In genomic region chr11:47056261-47056915, GRCh38 we compare ENCODE assay signal across 12 cellular contexts.
DNase-seq lines count a peak whose midpoint lies in the region; ATAC-seq and TF ChIP-seq lines count a peak whose summit lies in the region.
"Had no signal": no experiment of that assay in that cellular context is flagged by ENCODE, and none has a peak within 500 bp of the region (broad histone marks: within the 10 kb centered on the region; RNA-seq: fewer than 3 reads in every experiment).

No MANE protein-coding gene starts in this region.

- H3K27me3 ChIP-seq in HUES48 (ENCODE audit: control insufficient read depth, insufficient read depth, low read length) = no peaks in the 10 kb centered on the region

- H3K4me3 Mint-ChIP-seq in CD14-positive monocyte = no peak overlapping the region

- H3K27ac Mint-ChIP-seq in CD14-positive monocyte = no peak overlapping the region

- peak overlapping the region; percentile 71 for H3K27ac ChIP-seq in HUES48 (ENCODE audit: low read depth, low read length)
- H3K27ac ChIP-seq: C4-2B had no signal

- DNase-seq in AG10803 (ENCODE audit: low read depth) = peak; percentile 52
- peak; percentile 33 for DNase-seq in astrocyte of the hippocampus (ENCODE audit: low read depth, low spot score)
- peak; percentile 89 for DNase-seq in iris pigment epithelial cell (ENCODE audit: low read depth)
- no peak for DNase-seq in CD14-positive monocyte (ENCODE audit: low spot score)
- DNase-seq: NCI-H2227 treated with DMSO at 0.1 percent for 48 hours; stimulated activated CD4-positive, alpha-beta T cell treated with anti-CD3 and anti-CD28 coated beads, Interleukin-12 subunit alpha, Interleukin-12 subunit beta, amount 100 ng/mL, for 4 hours had no signal

- no peaks in the 10 kb centered on the region for H3K36me3 ChIP-seq in HUES48 (ENCODE audit: control insufficient read depth, insufficient read depth, low read length)

- peaks cover 12% of the 10 kb centered on the region for H3K4me1 Mint-ChIP-seq in CD14-positive monocyte

- ATAC-seq in GM18498 (IDR thresholded peaks at IDR 0.05; ENCODE audit: unreplicated experiment) = no peak
- ATAC-seq in HG02981 (IDR thresholded peaks at IDR 0.05; ENCODE audit: unreplicated experiment) = no peak
- no peak for ATAC-seq in GM21619 (IDR thresholded peaks at IDR 0.05; ENCODE audit: unreplicated experiment)
- ATAC-seq: activated CD4-positive, CD25-positive, alpha-beta regulatory T cell treated with anti-CD3 and anti-CD28 coated beads, Interleukin-2, amount 50 U/mL, for 24 hours had no signal

- TF ChIP-seq CTCF in AG10803 (conservative IDR thresholded peaks at IDR 0.05; ENCODE audit: low read length) (no peak), CD14-positive monocyte (IDR thresholded peaks at IDR 0.05) (no peak)

- intact Hi-C loops in CD14-positive monocyte (cut with micrococcal nuclease) = no loop called here

- peaks cover 31% of the 10 kb centered on the region for H3K4me1 ChIP-seq in HUES48 (ENCODE audit: control insufficient read depth, insufficient read depth, low read length)

- no peak overlapping the region for H3K9ac ChIP-seq in HUES48 (ENCODE audit: low read depth, low read length)

- H3K27me3 Mint-ChIP-seq in CD14-positive monocyte (ENCODE audit: low read depth in 3 of 3) = peaks cover 0 to 1% (median 0%) of the 10 kb centered on the region in 3 donors

- H3K9me3 Mint-ChIP-seq in CD14-positive monocyte = peaks cover 0 to 9% (median 4%) of the 10 kb centered on the region in 7 donors

- H3K4me3 ChIP-seq in AG10803 (ENCODE audit: low read length) (no peak overlapping the region), HUES48 (ENCODE audit: low read depth, low read length) (no peak overlapping the region)

- peaks cover 4 to 5% of the 10 kb centered on the region in 2 donors for H3K36me3 Mint-ChIP-seq in CD14-positive monocyte

- no peaks in the 10 kb centered on the region for H3K9me3 ChIP-seq in HUES48 (ENCODE audit: control insufficient read depth, insufficient read depth, low read length)
